Comparison of ENCODE assay signal across 16 cellular contexts in the genomic region with DNA sequence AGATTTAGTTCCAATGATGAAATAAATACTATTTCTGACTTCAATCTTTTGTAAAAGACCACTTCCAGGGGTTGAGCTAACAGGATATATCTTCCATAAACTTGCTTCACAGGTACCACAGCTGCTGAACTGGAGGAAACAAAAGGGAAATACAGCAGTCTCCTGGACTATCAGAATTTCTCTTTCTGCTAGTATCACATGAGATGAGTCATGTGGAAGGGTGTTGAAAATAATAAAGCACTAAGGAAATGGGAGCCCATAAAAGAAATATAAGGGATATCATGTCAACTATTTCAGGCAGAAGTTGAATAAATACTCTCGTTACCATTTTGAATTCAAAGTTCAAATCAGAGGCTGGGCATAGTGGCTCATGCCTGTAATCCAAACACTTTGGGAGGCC.
"Had no signal": no experiment of that assay in that cellular context is flagged by ENCODE, and none has a peak within 500 bp of the region (broad histone marks: within the 10 kb centered on the region; RNA-seq: fewer than 3 reads in every experiment).

No MANE protein-coding gene starts in this region.

- H3K4me1 ChIP-seq: esophagus squamous epithelium, testis, tibial nerve, upper lobe of right lung, vagina had no signal

- H3K36me3 ChIP-seq: esophagus squamous epithelium, ovary, tibial nerve, upper lobe of right lung, vagina had no signal

- DNase-seq: effector memory CD4-positive, alpha-beta T cell; esophagus squamous epithelium; foreskin fibroblast; natural killer cell; ovary; right cardiac atrium; small intestine; stimulated activated CD4-positive, alpha-beta T cell treated with anti-CD3 and anti-CD28 coated beads, Interleukin-12 subunit alpha, Interleukin-12 subunit beta, amount 100 ng/mL, for 4 hours; stimulated activated CD4-positive, alpha-beta T cell treated with anti-CD3 and anti-CD28 coated beads, Interleukin-2, amount 100 ng/mL, for 48 hours; stimulated activated naive CD4-positive, alpha-beta T cell treated with Interleukin-2 at 50 U/mL for 16 hours; testis; upper lobe of right lung had no signal

- FAIRE-seq: endometrium, small intestine had no signal

- H3K27ac Mint-ChIP-seq: natural killer cell had no signal

- H3K36me3 Mint-ChIP-seq: natural killer cell had no signal

- H3K9me3 ChIP-seq: esophagus squamous epithelium, ovary, testis, tibial nerve, upper lobe of right lung, vagina had no signal

- H3K9me3 Mint-ChIP-seq: natural killer cell, neural crest cell had no signal

- H3K4me3 Mint-ChIP-seq: natural killer cell, neural crest cell had no signal

- H3K4me3 ChIP-seq: esophagus squamous epithelium, ovary, testis, tibial nerve, upper lobe of right lung, vagina had no signal

- H3K27me3 ChIP-seq: ovary, testis, upper lobe of right lung, vagina had no signal

- H3K27ac ChIP-seq: esophagus squamous epithelium, testis, tibial nerve, upper lobe of right lung, vagina had no signal

- H3K4me1 Mint-ChIP-seq: natural killer cell, neural crest cell had no signal
